ENCODE assay signal across 16 cellular contexts in the genomic region with DNA sequence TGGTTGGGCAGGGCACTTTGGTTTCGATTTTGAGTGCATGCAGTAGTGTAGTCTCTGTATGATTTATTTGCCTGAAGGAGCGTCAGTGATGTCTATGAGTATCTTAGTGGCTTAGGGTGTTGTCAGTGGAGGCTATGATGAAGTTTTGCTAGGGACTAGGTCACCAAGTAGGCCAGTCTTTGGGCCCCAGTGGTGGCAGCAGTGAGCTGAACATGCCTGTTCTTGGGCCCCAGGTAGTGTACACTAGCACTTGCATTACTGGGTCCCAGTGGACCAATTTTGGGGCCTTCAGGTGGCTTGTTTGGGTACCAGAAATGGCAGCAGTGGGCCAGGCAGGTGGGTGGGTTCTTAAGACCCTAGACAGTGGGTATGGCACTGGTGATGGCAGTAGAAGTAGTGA.
A peak's percentile ranks its signal among the peaks of the same experiment; 100 is the strongest.
DNase-seq lines count a peak whose midpoint lies in the region; ATAC-seq, FAIRE-seq and TF ChIP-seq lines count a peak whose summit lies in the region.
"Had no signal": no experiment of that assay in that cellular context is flagged by ENCODE, and none has a peak within 500 bp of the region (broad histone marks: within the 10 kb centered on the region; RNA-seq: fewer than 3 reads in every experiment).

No MANE protein-coding gene starts in this region.

- TF ChIP-seq RAD21 in GM12878 (IDR thresholded peaks at IDR 0.05; ENCODE audit: insufficient read depth, low read depth, low read length): no peak

- intact Hi-C loops in GM12878 (cut with micrococcal nuclease; ENCODE audit: unreplicated experiment): no loop called here

- CTCF ChIA-PET in GM12878 (lab: Yijun Ruan, JAX): interaction anchor here (0.8 kb wide), 1 partner anchor 16 kb away, joined by 3 read pairs; no protein-coding TSS in a partner anchor

- TF ChIP-seq POLR2A in GM12878 (IDR thresholded peaks at IDR 0.05; ENCODE audit: low read depth, low read length): no peak

- DNase-seq in ELF-1 (ENCODE audit: low read depth, low spot score): peak; percentile 1
- DNase-seq in HT1080 (ENCODE audit: low read depth): peak; percentile 20
- DNase-seq in GM12878 (ENCODE audit: low read depth, low spot score): no peak
- peak; percentile 49 for DNase-seq in islet precursor cell
- DNase-seq in NCI-H2081 (lab: John Stamatoyannopoulos, UW): no peak
- no peak for DNase-seq in iPS-NIHi11 (ENCODE audit: low spot score)
- no peak for DNase-seq in T-helper 2 cell
- DNase-seq: CD8-positive, alpha-beta memory T cell; DND-41; HCEC 1CT had no signal

- no peak for TF ChIP-seq EP300 in GM12878 (IDR thresholded peaks at IDR 0.05; ENCODE audit: borderline replicate concordance in 1 of 2, control insufficient read depth in 1 of 2, low read depth in 2 of 2, low read length in 2 of 2)

- no peak overlapping the region for H2AFZ ChIP-seq in GM12878 (ENCODE audit: control insufficient read depth, low read depth, low read length)

- no peaks in the 10 kb centered on the region for H3K36me3 ChIP-seq in GM12878 (ENCODE audit: control insufficient read depth in 2 of 2, insufficient read depth in 2 of 2, low read length in 1 of 2)
- H3K36me3 ChIP-seq: BLaER1 had no signal

- POLR2A ChIA-PET in GM12878 (lab: Charles Lee): no interaction called here

- no peak for TF ChIP-seq CTCF in GM12878 (IDR thresholded peaks at IDR 0.05 in 2 of 3, conservative IDR thresholded peaks at IDR 0.05 in 1 of 3; ENCODE audit: control insufficient read depth in 2 of 3, extremely low read depth in 1 of 3, insufficient read depth in 1 of 3, low read depth in 3 of 3, low read length in 3 of 3)

- no peak for FAIRE-seq in GM12878 (lab: Jason Lieb, UNC)
- FAIRE-seq: GM18507, H1 had no signal

- H3K27me3 ChIP-seq in GM12878 (replicated peaks in 1 of 2; ENCODE audit: control insufficient read depth in 2 of 2, insufficient read depth in 2 of 2, low read length in 1 of 2): no peaks in the 10 kb centered on the region
- H3K27me3 ChIP-seq: BLaER1 had no signal

- RAD21 ChIA-PET in GM12878 (lab: Charles Lee; ENCODE audit: unreplicated experiment): interaction anchor here (1.2 kb wide), 1 partner anchor 1261 kb away, joined by 3 read pairs; no protein-coding TSS in a partner anchor

- H3K4me3 ChIP-seq in GM12878: no peak overlapping the region
- H3K4me3 ChIP-seq: BLaER1 had no signal

- H3K27ac ChIP-seq in GM12878 (ENCODE audit: control insufficient read depth, insufficient read depth): no peak overlapping the region
- H3K27ac ChIP-seq: 22Rv1, BLaER1 had no signal

- 0% methylated on average over 2 of the region's 2 CpGs for WGBS in GM12878 (ENCODE audit: insufficient coverage, insufficient replicate concordance, low lambda C conversion rate, missing lambda C conversion rate)

- H3K9ac ChIP-seq in GM12878 (ENCODE audit: control insufficient read depth, insufficient read depth, low read length): no peak overlapping the region
- H3K9ac ChIP-seq: BLaER1 had no signal

- in situ Hi-C loops in GM12878 (cut with MboI): no loop called here

- no peaks in the 10 kb centered on the region for H3K79me2 ChIP-seq in GM12878 (ENCODE audit: control insufficient read depth, insufficient read depth, low read length)

- ATAC-seq in GM12878 (peak; percentile 44), GM21381 (IDR thresholded peaks at IDR 0.05; ENCODE audit: unreplicated experiment) (no peak)

- BruUV-seq in GM12878 (replicated peaks; lab: Mats Ljungman, UMichigan): no TSS peak

- no peaks in the 10 kb centered on the region for H4K20me1 ChIP-seq in GM12878 (ENCODE audit: control insufficient read depth, insufficient read depth)
- H4K20me1 ChIP-seq: BLaER1 had no signal

- no peaks in the 10 kb centered on the region for H3K9me3 ChIP-seq in GM12878 (replicated peaks; ENCODE audit: control insufficient read depth, insufficient read depth, low read length)
- H3K9me3 ChIP-seq: BLaER1, Caco-2 had no signal

- SMC1A ChIA-PET in GM12878 (lab: Charles Lee; ENCODE audit: uncharacterized antibody, unreplicated experiment): interaction anchor here (1.2 kb wide), 1 partner anchor 14 kb away, joined by 3 read pairs; no protein-coding TSS in a partner anchor

- no peak overlapping the region for H3K4me2 ChIP-seq in GM12878 (ENCODE audit: control insufficient read depth, insufficient read depth)
- H3K4me2 ChIP-seq: BLaER1 had no signal

- H3K4me1 ChIP-seq in GM12878 (ENCODE audit: control insufficient read depth, insufficient read depth, low read length): no peaks in the 10 kb centered on the region
- H3K4me1 ChIP-seq: BLaER1, Caco-2 had no signal

TF ChIP-seq in GM12878, 131 proteins besides CTCF, POLR2A, EP300 and RAD21:
- TF ChIP-seq NR2C2 (IDR thresholded peaks at IDR 0.05; ENCODE audit: borderline replicate concordance, control insufficient read depth, insufficient read length, low read depth) (no peak), SMAD1 (IDR thresholded peaks at IDR 0.05; ENCODE audit: low read depth, partially characterized antibody) (no peak), SUZ12 (IDR thresholded peaks at IDR 0.05; ENCODE audit: unreplicated experiment) (no peak), DPF2 (IDR thresholded peaks at IDR 0.05) (no peak), TBL1XR1 (IDR thresholded peaks at IDR 0.05; ENCODE audit: low read depth, low read length) (no peak), MXI1 (IDR thresholded peaks at IDR 0.05; ENCODE audit: low read depth, low read length) (no peak), TAF1 (IDR thresholded peaks at IDR 0.05; ENCODE audit: borderline replicate concordance, low read depth, low read length) (no peak)
- TF ChIP-seq, protein P1, sequence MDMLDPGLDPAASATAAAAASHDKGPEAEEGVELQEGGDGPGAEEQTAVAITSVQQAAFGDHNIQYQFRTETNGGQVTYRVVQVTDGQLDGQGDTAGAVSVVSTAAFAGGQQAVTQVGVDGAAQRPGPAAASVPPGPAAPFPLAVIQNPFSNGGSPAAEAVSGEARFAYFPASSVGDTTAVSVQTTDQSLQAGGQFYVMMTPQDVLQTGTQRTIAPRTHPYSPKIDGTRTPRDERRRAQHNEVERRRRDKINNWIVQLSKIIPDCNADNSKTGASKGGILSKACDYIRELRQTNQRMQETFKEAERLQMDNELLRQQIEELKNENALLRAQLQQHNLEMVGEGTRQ (IDR thresholded peaks at IDR 0.05; ENCODE audit: borderline replicate concordance, low read depth, low read length): no peak
- TF ChIP-seq, protein P2, sequence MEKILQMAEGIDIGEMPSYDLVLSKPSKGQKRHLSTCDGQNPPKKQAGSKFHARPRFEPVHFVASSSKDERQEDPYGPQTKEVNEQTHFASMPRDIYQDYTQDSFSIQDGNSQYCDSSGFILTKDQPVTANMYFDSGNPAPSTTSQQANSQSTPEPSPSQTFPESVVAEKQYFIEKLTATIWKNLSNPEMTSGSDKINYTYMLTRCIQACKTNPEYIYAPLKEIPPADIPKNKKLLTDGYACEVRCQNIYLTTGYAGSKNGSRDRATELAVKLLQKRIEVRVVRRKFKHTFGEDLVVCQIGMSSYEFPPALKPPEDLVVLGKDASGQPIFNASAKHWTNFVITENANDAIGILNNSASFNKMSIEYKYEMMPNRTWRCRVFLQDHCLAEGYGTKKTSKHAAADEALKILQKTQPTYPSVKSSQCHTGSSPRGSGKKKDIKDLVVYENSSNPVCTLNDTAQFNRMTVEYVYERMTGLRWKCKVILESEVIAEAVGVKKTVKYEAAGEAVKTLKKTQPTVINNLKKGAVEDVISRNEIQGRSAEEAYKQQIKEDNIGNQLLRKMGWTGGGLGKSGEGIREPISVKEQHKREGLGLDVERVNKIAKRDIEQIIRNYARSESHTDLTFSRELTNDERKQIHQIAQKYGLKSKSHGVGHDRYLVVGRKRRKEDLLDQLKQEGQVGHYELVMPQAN (conservative IDR thresholded peaks at IDR 0.05): no peak
- TF ChIP-seq, protein P3, sequence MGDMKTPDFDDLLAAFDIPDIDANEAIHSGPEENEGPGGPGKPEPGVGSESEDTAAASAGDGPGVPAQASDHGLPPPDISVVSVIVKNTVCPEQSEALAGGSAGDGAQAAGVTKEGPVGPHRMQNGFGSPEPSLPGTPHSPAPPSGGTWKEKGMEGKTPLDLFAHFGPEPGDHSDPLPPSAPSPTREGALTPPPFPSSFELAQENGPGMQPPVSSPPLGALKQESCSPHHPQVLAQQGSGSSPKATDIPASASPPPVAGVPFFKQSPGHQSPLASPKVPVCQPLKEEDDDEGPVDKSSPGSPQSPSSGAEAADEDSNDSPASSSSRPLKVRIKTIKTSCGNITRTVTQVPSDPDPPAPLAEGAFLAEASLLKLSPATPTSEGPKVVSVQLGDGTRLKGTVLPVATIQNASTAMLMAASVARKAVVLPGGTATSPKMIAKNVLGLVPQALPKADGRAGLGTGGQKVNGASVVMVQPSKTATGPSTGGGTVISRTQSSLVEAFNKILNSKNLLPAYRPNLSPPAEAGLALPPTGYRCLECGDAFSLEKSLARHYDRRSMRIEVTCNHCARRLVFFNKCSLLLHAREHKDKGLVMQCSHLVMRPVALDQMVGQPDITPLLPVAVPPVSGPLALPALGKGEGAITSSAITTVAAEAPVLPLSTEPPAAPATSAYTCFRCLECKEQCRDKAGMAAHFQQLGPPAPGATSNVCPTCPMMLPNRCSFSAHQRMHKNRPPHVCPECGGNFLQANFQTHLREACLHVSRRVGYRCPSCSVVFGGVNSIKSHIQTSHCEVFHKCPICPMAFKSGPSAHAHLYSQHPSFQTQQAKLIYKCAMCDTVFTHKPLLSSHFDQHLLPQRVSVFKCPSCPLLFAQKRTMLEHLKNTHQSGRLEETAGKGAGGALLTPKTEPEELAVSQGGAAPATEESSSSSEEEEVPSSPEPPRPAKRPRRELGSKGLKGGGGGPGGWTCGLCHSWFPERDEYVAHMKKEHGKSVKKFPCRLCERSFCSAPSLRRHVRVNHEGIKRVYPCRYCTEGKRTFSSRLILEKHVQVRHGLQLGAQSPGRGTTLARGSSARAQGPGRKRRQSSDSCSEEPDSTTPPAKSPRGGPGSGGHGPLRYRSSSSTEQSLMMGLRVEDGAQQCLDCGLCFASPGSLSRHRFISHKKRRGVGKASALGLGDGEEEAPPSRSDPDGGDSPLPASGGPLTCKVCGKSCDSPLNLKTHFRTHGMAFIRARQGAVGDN (IDR thresholded peaks at IDR 0.05): no peak
- TF ChIP-seq, protein P4, sequence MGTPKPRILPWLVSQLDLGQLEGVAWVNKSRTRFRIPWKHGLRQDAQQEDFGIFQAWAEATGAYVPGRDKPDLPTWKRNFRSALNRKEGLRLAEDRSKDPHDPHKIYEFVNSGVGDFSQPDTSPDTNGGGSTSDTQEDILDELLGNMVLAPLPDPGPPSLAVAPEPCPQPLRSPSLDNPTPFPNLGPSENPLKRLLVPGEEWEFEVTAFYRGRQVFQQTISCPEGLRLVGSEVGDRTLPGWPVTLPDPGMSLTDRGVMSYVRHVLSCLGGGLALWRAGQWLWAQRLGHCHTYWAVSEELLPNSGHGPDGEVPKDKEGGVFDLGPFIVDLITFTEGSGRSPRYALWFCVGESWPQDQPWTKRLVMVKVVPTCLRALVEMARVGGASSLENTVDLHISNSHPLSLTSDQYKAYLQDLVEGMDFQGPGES (IDR thresholded peaks at IDR 0.05): no peak

Comparison
In these comparisons a context has a peak if more than half of its experiments do, and no peak if none do; other contexts are left out.
1. DNase-seq: peak in ELF-1 (single experiment), HT1080 (single experiment) and islet precursor cell (single experiment); none in GM12878 (single experiment), NCI-H2081 (0 of 2), iPS-NIHi11 (single experiment) and T-helper 2 cell (0 of 5).